8 cellular contexts compared by ENCODE assay signal in genomic region chr9:72364679-72365524, GRCh38. TPM values are rescaled to one million over a fixed set of nuclear protein-coding genes. Genes with fewer than 3 reads are reported as not detected.
DNase-seq lines count a peak whose midpoint lies in the region; ATAC-seq and TF ChIP-seq lines count a peak whose summit lies in the region.

A gene with protein sequence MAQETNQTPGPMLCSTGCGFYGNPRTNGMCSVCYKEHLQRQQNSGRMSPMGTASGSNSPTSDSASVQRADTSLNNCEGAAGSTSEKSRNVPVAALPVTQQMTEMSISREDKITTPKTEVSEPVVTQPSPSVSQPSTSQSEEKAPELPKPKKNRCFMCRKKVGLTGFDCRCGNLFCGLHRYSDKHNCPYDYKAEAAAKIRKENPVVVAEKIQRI (minus strand): TSS chr9:72365208. CDS start chr9:72360778, 4,430 bp downstream.

- peak within 1 kb of the TSS; percentile 93 for H3K4me3 ChIP-seq in epithelial cell of proximal tubule (ENCODE audit: low read depth, low read length)

- ATAC-seq in GM21526 (IDR thresholded peaks at IDR 0.05; ENCODE audit: low FRiP score, unreplicated experiment), result peak; percentile 77

- DNase-seq in DMS 273 treated with DMSO at 0.1 percent for 48 hours (lab: John Stamatoyannopoulos, UW) (peak; percentile 85), HuH-7.5 (ENCODE audit: low spot score) (peak; percentile 96), OCI-M2 (lab: John Stamatoyannopoulos, UW; ENCODE audit: unreplicated experiment) (peak; percentile 72), activated T-cell treated with anti-CD3 and anti-CD28 coated beads for 48 hours (ENCODE audit: low read depth) (peak; percentile 90), epithelial cell of proximal tubule (ENCODE audit: low read depth) (no peak), mucosa of gallbladder (ENCODE audit: low spot score) (peak; percentile 98)
- DNase-seq in stimulated activated CD8-positive, alpha-beta memory T cell treated with anti-CD3 and anti-CD28 coated beads, Interleukin-4, amount 100 ng/mL, for 4 hours (ENCODE audit: low read depth in 2 of 2, low spot score in 1 of 2), result peak; percentile 81 to 88

- TF ChIP-seq CTCF in epithelial cell of proximal tubule (conservative IDR thresholded peaks at IDR 0.05; ENCODE audit: low read depth, low read length), result peak; percentile 12

RNA-seq across cellular contexts. Expression of the gene that starts here (rescaled TPM):
- total RNA-seq in epithelial cell of proximal tubule (78.6 and 105 TPM in 2 replicates), mucosa of gallbladder (189 TPM)
